ENCODE assay signal across 17 cellular contexts in genomic region chr17:82765357-82765756, GRCh38. TPM values are rescaled to one million over a fixed set of nuclear protein-coding genes. Genes with fewer than 3 reads are reported as not detected.
DNase-seq lines count a peak whose midpoint lies in the region; ATAC-seq and TF ChIP-seq lines count a peak whose summit lies in the region.
"Had no signal": no experiment of that assay in that cellular context is flagged by ENCODE, and none has a peak within 500 bp of the region (broad histone marks: within the 10 kb centered on the region; RNA-seq: fewer than 3 reads in every experiment).

No MANE protein-coding gene starts in this region.

- H3K27me3 Mint-ChIP-seq in H9 (ENCODE audit: low read depth) (no peaks in the 10 kb centered on the region), chondrocyte (ENCODE audit: low read depth) (no peaks in the 10 kb centered on the region), neural crest cell (ENCODE audit: low read depth) (no peaks in the 10 kb centered on the region)

- H2BK120ac ChIP-seq in H9 (ENCODE audit: low read depth, low read length, poor library complexity, severe bottlenecking) = no peak overlapping the region

- H3K18ac ChIP-seq in H9 (ENCODE audit: insufficient read length, low read depth, low read length) = no peak overlapping the region

- no peak overlapping the region for H2BK15ac ChIP-seq in H9 (ENCODE audit: low read depth, low read length)

- H3K14ac ChIP-seq in H9 (ENCODE audit: insufficient read depth, low read length) = no peak overlapping the region

- TF ChIP-seq CTCF in H9 (conservative IDR thresholded peaks at IDR 0.05) (no peak), chondrocyte (IDR thresholded peaks at IDR 0.05) (no peak), neural crest cell (conservative IDR thresholded peaks at IDR 0.05) (no peak)

- H3K23me2 ChIP-seq in H9 (ENCODE audit: insufficient read length, low read depth, low read length, poor library complexity, severe bottlenecking) = no peaks in the 10 kb centered on the region

- no peak overlapping the region for H2AK5ac ChIP-seq in H9 (ENCODE audit: insufficient read length, low read length)

- DNase-seq in G401 (ENCODE audit: low spot score) (peak; percentile 21), H9 (no peak), chondrocyte (ENCODE audit: low spot score) (peak; percentile 40), neural crest cell (ENCODE audit: low read depth, low spot score) (no peak), cerebellum (ENCODE audit: low spot score) (no peak)
- DNase-seq: CD8-positive, alpha-beta T cell; Kasumi-1; MG63; NCI-H1092; NCI-H2081 treated with DMSO at 0.1 percent for 48 hours; NCI-H446 treated with DMSO at 0.1 percent for 48 hours; NCI-H69 had no signal

- H4K91ac ChIP-seq in H9 (ENCODE audit: insufficient read length, low read depth, low read length) = no peak overlapping the region

- H2BK20ac ChIP-seq in H9 (ENCODE audit: low read depth, low read length, poor library complexity, severe bottlenecking) = no peak overlapping the region

- H3K9ac ChIP-seq in H9 (ENCODE audit: extremely low read depth, insufficient read length, low read length) = no peak overlapping the region

- no peak overlapping the region for H3K4ac ChIP-seq in H9 (ENCODE audit: low read depth, low read length)

- H3K4me3 Mint-ChIP-seq in H9 (no peak overlapping the region), chondrocyte (ENCODE audit: unreplicated experiment) (no peak overlapping the region), neural crest cell (no peak overlapping the region)
- H3K4me3 Mint-ChIP-seq: CD8-positive, alpha-beta T cell had no signal

- peaks cover 2% of the 10 kb centered on the region for H3K79me1 ChIP-seq in H9 (ENCODE audit: insufficient read depth, low read depth, low read length, poor library complexity, severe bottlenecking)

- no peak overlapping the region for H2AFZ ChIP-seq in H9 (ENCODE audit: low read length)

- no peak overlapping the region for H4K8ac ChIP-seq in H9 (replicated peaks; ENCODE audit: insufficient read length, low read depth, low read length)

- no peak overlapping the region for H3K4me2 ChIP-seq in H9 (ENCODE audit: insufficient read depth, insufficient read length, low read length)

- no peak overlapping the region for H4K5ac ChIP-seq in H9 (ENCODE audit: insufficient read length, low read depth, low read length)

- no peaks in the 10 kb centered on the region for H4K20me1 ChIP-seq in H9 (ENCODE audit: control insufficient read depth, insufficient read depth, insufficient read length)

- ATAC-seq in HG02973 (IDR thresholded peaks at IDR 0.05; ENCODE audit: unreplicated experiment) (no peak), GM21825 (IDR thresholded peaks at IDR 0.05; ENCODE audit: unreplicated experiment) (no peak)
- ATAC-seq: CD8-positive, alpha-beta T cell; Panc1 had no signal

- no peak overlapping the region for H2BK5ac ChIP-seq in H9 (ENCODE audit: insufficient read length, low read length)

- H3K9me3 ChIP-seq in H9 (ENCODE audit: control insufficient read depth, low read depth, low read length) = no peaks in the 10 kb centered on the region
- H3K9me3 ChIP-seq: BLaER1 treated with 17β-estradiol and CSF1 and Interleukin-3, amounts not matched to agents 10 nM and 100 nM; HAP-1; MG63 had no signal

- H3K27me3 ChIP-seq in H9 (ENCODE audit: insufficient read depth, low read length) = no peaks in the 10 kb centered on the region
- H3K27me3 ChIP-seq: BLaER1 treated with 17β-estradiol and CSF1 and Interleukin-3, amounts not matched to agents 10 nM and 100 nM; MG63 had no signal

- H3K27ac Mint-ChIP-seq in H9 (peak overlapping the region; percentile 33 to 93 (median 61); a peak in 4 of 7 replicates), chondrocyte (ENCODE audit: unreplicated experiment) (no peak overlapping the region), neural crest cell (ENCODE audit: unreplicated experiment) (peak overlapping the region; percentile 57)
- H3K27ac Mint-ChIP-seq: CD8-positive, alpha-beta T cell had no signal

- H3K23ac ChIP-seq in H9 (ENCODE audit: insufficient read length, low read depth, low read length) = no peak overlapping the region

- H3K36me3 Mint-ChIP-seq in H9 (ENCODE audit: insufficient read depth in 1 of 3, low read depth in 3 of 3) (peaks cover 30 to 77% (median 73%) of the 10 kb centered on the region in 3 experiments), chondrocyte (ENCODE audit: low read depth) (peaks cover 29% of the 10 kb centered on the region), neural crest cell (ENCODE audit: low read depth) (peaks cover 17% of the 10 kb centered on the region)

- H3K79me2 ChIP-seq in H9 (ENCODE audit: insufficient read depth, low read length) = peaks cover 4% of the 10 kb centered on the region; the same call in 1 of the 2 replicates

- no peak overlapping the region for H3T11ph ChIP-seq in H9 (ENCODE audit: low read length)

- H3K27ac ChIP-seq in H9 (ENCODE audit: insufficient read length, low read depth, low read length) = no peak overlapping the region
- H3K27ac ChIP-seq: BLaER1 treated with 17β-estradiol and CSF1 and Interleukin-3, amounts not matched to agents 10 nM and 100 nM had no signal

- H3K9me3 Mint-ChIP-seq in H9 (no peaks in the 10 kb centered on the region), chondrocyte (ENCODE audit: low read depth) (no peaks in the 10 kb centered on the region), neural crest cell (no peaks in the 10 kb centered on the region)
- H3K9me3 Mint-ChIP-seq: CD8-positive, alpha-beta T cell had no signal

- H3K4me1 ChIP-seq in H9 (ENCODE audit: insufficient read depth, low read length) = no peaks in the 10 kb centered on the region

- H3K56ac ChIP-seq in H9 (ENCODE audit: insufficient read length, low read depth, low read length) = no peak overlapping the region

- in situ Hi-C loops in G401 (cut with HindIII; ENCODE audit: low sequenced_read_pairs) = loop anchor here (10.0 kb wide), 1 partner anchor 101 kb away; no protein-coding TSS in a partner anchor

- no CpG with 5 or more reads among the region's 14 CpGs for WGBS in H9 (ENCODE audit: extremely low coverage, insufficient read length, low lambda C conversion rate)

- H2BK12ac ChIP-seq in H9 (ENCODE audit: insufficient read length, low read depth, low read length) = no peak overlapping the region

- H3K4me1 Mint-ChIP-seq in H9 (no peaks in the 10 kb centered on the region), chondrocyte (ENCODE audit: low read depth) (no peaks in the 10 kb centered on the region), neural crest cell (no peaks in the 10 kb centered on the region)

RNA-seq across cellular contexts. Expression of gene TBCD, which starts 13.5 kb away (rescaled TPM):
- total RNA-seq in G401 (2014; rRNA removed; shearing (Covaris generic)) = 86.4 and 108 TPM in 2 replicates
- total RNA-seq in H9 (2021) = 123 and 129 TPM in 2 replicates
- total RNA-seq in chondrocyte = 53.7 to 62.9 TPM (median 59.8 TPM) in 3 replicates
- total RNA-seq in neural crest cell = 155 and 166 TPM in 2 replicates
- total RNA-seq in cerebellum = 63.2 TPM

RNA-seq across cellular contexts. Expression of gene FN3K, which starts 29.9 kb away (rescaled TPM):
- total RNA-seq in G401 (2014; rRNA removed; shearing (Covaris generic)) = 0.03 and 0.43 TPM in 2 replicates
- total RNA-seq in H9 (2021) = 23.6 and 28.3 TPM in 2 replicates
- total RNA-seq in chondrocyte = 16.2 to 20.5 TPM (median 19.0 TPM) in 3 replicates
- total RNA-seq in neural crest cell = 21.7 and 23.8 TPM in 2 replicates
- 13.9 TPM for total RNA-seq in cerebellum

RNA-seq across cellular contexts. Expression of gene FN3KRP, which starts 48.9 kb away (rescaled TPM):
- total RNA-seq in G401 (2014; rRNA removed; shearing (Covaris generic)) = 44.4 and 44.8 TPM in 2 replicates
- total RNA-seq in H9 (2021) (31.9 and 32.9 TPM in 2 replicates), chondrocyte (23.0 to 27.4 TPM (median 23.3 TPM) in 3 replicates), neural crest cell (44.1 and 44.4 TPM in 2 replicates), cerebellum (14.8 TPM)

Comparison
In these comparisons a context has a peak if more than half of its experiments do, and no peak if none do; other contexts are left out.
1. DNase-seq: peak in G401 (single experiment) and chondrocyte (single experiment); none in H9 (single experiment), neural crest cell (single experiment) and cerebellum (single experiment).
2. RNA of gene FN3K, which starts 29.9 kb away (total RNA-seq): 23.6 to 28.3 TPM in H9, 21.7 to 23.8 TPM in neural crest cell, 16.2 to 20.5 TPM in chondrocyte and 13.9 TPM in cerebellum (single experiment); 0.03 to 0.43 TPM in G401; every median in the first group is over 10 times any median in the second.